Comparison of ENCODE assay signal across 1 cellular context in the genomic region with DNA sequence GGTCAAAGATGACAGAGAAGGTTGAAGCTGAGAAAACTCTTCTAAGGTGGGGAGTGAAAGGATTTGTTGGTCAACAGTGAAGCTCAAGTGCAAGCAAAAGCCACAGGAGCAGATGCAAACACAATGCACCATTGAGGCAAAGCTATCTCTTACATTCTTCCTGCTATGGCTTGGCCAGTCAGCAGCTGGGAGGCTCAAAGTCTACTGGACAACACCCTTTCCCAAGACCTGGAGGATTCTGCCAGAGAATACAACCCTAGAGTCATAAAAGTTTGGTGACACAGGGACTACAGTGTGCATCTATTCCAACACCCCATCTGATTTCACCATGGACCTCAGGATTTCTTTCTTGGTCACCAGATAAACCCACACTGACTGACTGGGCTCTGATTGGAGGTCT.
TF ChIP-seq lines count a peak whose summit lies in the region.

No MANE protein-coding gene starts in this region.

TF ChIP-seq in IMR-90, 13 proteins besides CTCF, POLR2A, EP300 and RAD21 (continued from another document):
- no peak for TF ChIP-seq SMC3 (IDR thresholded peaks at IDR 0.05; ENCODE audit: low read depth, low read length)
TF ChIP-seq in IMR-90: peak in this region for 0.
